In the genomic region with DNA sequence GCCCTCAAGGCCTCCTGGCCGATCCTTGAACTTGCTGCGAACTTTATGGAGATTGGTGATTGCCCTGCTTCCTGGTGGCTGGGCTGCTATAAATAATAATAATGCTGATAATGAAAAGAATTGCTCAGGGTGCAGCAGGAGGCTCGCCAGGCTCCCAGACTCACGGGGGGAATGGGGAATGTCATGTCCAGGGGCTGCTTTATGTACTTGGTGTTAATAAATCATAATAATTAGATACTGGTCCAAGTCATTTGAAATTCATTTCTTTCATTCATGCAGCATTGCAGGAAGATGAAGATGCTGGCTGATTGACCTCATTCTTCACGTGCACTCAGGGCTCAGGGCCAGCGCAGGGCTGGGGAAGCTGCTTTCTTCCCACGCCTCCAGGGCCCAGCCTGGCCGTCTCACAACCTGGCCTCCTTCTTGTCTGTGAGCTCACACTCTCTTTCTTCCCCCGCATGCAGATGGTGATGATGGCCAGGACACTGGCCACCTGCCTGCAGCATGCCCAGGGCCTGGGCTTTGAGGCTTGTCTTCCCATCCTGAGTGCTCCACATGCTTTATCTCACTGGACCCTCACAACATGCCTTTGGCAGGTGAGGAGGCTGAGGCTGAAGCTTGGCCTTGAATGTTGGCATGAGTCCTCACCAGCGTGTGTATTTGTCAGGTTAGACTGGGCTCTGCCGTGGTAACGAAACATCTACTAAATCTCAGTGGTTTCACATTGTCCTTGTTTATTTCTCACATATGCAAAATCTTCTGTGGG, we compare ENCODE assay signal across 8 cellular contexts.
DNase-seq lines count a peak whose midpoint lies in the region; ATAC-seq and TF ChIP-seq lines count a peak whose summit lies in the region.

No MANE protein-coding gene starts in this region.

- no peaks in the 10 kb centered on the region for H3K27me3 Mint-ChIP-seq in endodermal cell (ENCODE audit: insufficient read depth)
- H3K27me3 Mint-ChIP-seq in WTC11 (ENCODE audit: low read depth) = no peaks in the 10 kb centered on the region

- H3K4me1 Mint-ChIP-seq in endodermal cell (peaks cover 6% of the 10 kb centered on the region), WTC11 (peaks cover 13% of the 10 kb centered on the region)

- no peaks in the 10 kb centered on the region for H3K36me3 ChIP-seq in endodermal cell (ENCODE audit: control insufficient read depth, insufficient read depth, low read length)

- DNase-seq in endodermal cell (no peak), skeletal muscle cell (ENCODE audit: low read depth) (peak; percentile 81), GDM1 (lab: John Stamatoyannopoulos, UW) (no peak), foreskin melanocyte (no peak), WTC11 (ENCODE audit: low spot score) (no peak)
- DNase-seq in stimulated activated CD4-positive, alpha-beta T cell treated with anti-CD3 and anti-CD28 coated beads, Interleukin-4, amount 100 ng/mL, for 1 hour = no peak

- H3K36me3 Mint-ChIP-seq in endodermal cell (ENCODE audit: low read depth) = no peaks in the 10 kb centered on the region
- H3K36me3 Mint-ChIP-seq in WTC11 = no peaks in the 10 kb centered on the region

- CTCF ChIA-PET in WTC11 (lab: Charles Lee) = interaction anchor here (1.1 kb wide), 1 partner anchor 100 kb away, joined by 3 read pairs; no protein-coding TSS in a partner anchor

- H3K27ac Mint-ChIP-seq in endodermal cell (no peak overlapping the region), WTC11 (no peak overlapping the region)

- H3K4me3 ChIP-seq in endodermal cell (ENCODE audit: low read length) = no peak overlapping the region
- H3K4me3 ChIP-seq in skeletal muscle cell (ENCODE audit: low read depth, low read length) = no peak overlapping the region

- H3K9me3 ChIP-seq in endodermal cell (ENCODE audit: control insufficient read depth, low read length) = no peaks in the 10 kb centered on the region

- H3K4me1 ChIP-seq in endodermal cell (ENCODE audit: control insufficient read depth, insufficient read depth, low read length) = peaks cover 3% of the 10 kb centered on the region

- no peak overlapping the region for H3K9ac ChIP-seq in endodermal cell (ENCODE audit: extremely low read depth, low read length, poor library complexity, severe bottlenecking)

- 76 to 81% methylated on average over 6 to 12 of the region's 12 CpGs for WGBS in endodermal cell (ENCODE audit: insufficient coverage in 1 of 2, insufficient read length in 1 of 2), 2 experiments

- H3K27me3 ChIP-seq in endodermal cell (ENCODE audit: control insufficient read depth, insufficient read depth, low read length, poor library complexity, severe bottlenecking) = no peaks in the 10 kb centered on the region

- TF ChIP-seq CTCF in endodermal cell (conservative IDR thresholded peaks at IDR 0.05) (no peak), WTC11 (IDR thresholded peaks at IDR 0.05) (no peak)

- H3K4me3 Mint-ChIP-seq in endodermal cell (no peak overlapping the region), WTC11 (no peak overlapping the region)

- peak; percentile 80 for ATAC-seq in GM19043 (IDR thresholded peaks at IDR 0.05; ENCODE audit: low read depth, unreplicated experiment)
- ATAC-seq in HG03159 (IDR thresholded peaks at IDR 0.05; ENCODE audit: unreplicated experiment) = peak; percentile 62
- ATAC-seq in WTC11 = no peak

- H3K27ac ChIP-seq in endodermal cell (ENCODE audit: low read depth, low read length) = peak overlapping the region; percentile 44

- H3K9me3 Mint-ChIP-seq in endodermal cell (no peaks in the 10 kb centered on the region), WTC11 (peaks cover 4% of the 10 kb centered on the region; the same call in 1 of the 2 replicates)

- POLR2A ChIA-PET in WTC11 (lab: Charles Lee) = no interaction called here

TF ChIP-seq in WTC11, 78 proteins besides CTCF, POLR2A, EP300 and RAD21:
- TF ChIP-seq, protein P1, sequence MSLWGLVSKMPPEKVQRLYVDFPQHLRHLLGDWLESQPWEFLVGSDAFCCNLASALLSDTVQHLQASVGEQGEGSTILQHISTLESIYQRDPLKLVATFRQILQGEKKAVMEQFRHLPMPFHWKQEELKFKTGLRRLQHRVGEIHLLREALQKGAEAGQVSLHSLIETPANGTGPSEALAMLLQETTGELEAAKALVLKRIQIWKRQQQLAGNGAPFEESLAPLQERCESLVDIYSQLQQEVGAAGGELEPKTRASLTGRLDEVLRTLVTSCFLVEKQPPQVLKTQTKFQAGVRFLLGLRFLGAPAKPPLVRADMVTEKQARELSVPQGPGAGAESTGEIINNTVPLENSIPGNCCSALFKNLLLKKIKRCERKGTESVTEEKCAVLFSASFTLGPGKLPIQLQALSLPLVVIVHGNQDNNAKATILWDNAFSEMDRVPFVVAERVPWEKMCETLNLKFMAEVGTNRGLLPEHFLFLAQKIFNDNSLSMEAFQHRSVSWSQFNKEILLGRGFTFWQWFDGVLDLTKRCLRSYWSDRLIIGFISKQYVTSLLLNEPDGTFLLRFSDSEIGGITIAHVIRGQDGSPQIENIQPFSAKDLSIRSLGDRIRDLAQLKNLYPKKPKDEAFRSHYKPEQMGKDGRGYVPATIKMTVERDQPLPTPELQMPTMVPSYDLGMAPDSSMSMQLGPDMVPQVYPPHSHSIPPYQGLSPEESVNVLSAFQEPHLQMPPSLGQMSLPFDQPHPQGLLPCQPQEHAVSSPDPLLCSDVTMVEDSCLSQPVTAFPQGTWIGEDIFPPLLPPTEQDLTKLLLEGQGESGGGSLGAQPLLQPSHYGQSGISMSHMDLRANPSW (CRISPR knock-in tag; conservative IDR thresholded peaks at IDR 0.05; ENCODE audit: low read depth) = no peak
- no peak for TF ChIP-seq RORB (CRISPR knock-in tag; IDR thresholded peaks at IDR 0.05)
- TF ChIP-seq ZNF317 (CRISPR knock-in tag; IDR thresholded peaks at IDR 0.05; ENCODE audit: borderline replicate concordance, low read depth) = no peak
- no peak for TF ChIP-seq FOXJ3 (CRISPR knock-in tag; IDR thresholded peaks at IDR 0.05; ENCODE audit: borderline replicate concordance)
- no peak for TF ChIP-seq ZNF263 (CRISPR knock-in tag; IDR thresholded peaks at IDR 0.05; ENCODE audit: low read depth)
- no peak for TF ChIP-seq TCF7 (CRISPR knock-in tag; IDR thresholded peaks at IDR 0.05; ENCODE audit: low read depth)
